23 cellular contexts compared by ENCODE assay signal in the genomic region with DNA sequence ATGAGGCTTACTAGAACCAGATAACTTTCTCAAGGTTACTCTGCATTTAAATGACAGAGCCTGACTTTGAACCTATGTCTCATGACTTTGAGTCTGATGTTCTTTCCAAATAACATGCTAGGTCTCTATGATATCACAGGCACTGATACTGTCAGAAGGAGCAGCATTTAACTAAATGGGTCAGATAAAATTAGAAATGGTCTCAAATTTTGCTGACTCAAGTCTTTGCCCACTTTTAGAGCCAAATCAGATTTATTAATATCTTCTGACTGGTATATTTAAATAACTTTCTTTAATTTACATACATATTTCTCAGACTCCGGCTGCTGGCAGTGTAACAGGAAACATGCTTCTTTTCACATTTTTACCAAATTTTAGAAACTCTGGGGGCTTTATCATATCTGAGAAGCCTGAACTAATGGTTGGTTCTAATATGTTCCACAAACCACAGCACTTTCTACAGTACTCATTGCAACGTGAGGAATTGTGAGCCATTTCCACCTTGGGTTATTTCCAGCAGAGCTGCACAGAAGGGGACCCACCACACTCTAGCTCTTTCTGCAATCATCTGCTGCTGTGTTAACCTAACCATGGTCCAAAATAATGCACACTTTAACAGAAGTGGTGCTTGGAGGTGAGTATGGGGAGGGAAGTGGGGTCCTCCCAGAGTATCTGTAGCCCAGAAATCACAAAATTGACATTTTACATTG.
"Had no signal": no experiment of that assay in that cellular context is flagged by ENCODE, and none has a peak within 500 bp of the region (broad histone marks: within the 10 kb centered on the region; RNA-seq: fewer than 3 reads in every experiment).

No MANE protein-coding gene starts in this region.

- H3K36me3 ChIP-seq: neutrophil, sigmoid colon, tibial nerve, upper lobe of right lung, vagina had no signal

- H3K9me3 Mint-ChIP-seq: endodermal cell; stimulated activated memory B cell treated with anti-CD40 and anti-IgM and Interleukin-4, amounts not matched to agents 10 μg/mL and 1 μg/mL and 100 μg/mL, for 72 hours; stimulated activated naive CD8-positive, alpha-beta T cell treated with anti-CD3 and anti-CD28 coated beads, Interleukin-15, amount 100 ng/mL, for 72 hours had no signal

- H3K4me1 ChIP-seq: foreskin keratinocyte, sigmoid colon, testis, tibial nerve, upper lobe of right lung, vagina had no signal

- H3K27ac ChIP-seq: coronary artery, foreskin keratinocyte, hepatocyte, neutrophil, sigmoid colon, testis, tibial nerve, upper lobe of right lung, vagina had no signal

- H3K4me3 ChIP-seq: coronary artery, hepatocyte, sigmoid colon, testis, tibial nerve, upper lobe of right lung, vagina had no signal

- FAIRE-seq: endothelial cell of umbilical vein, islet of Langerhans had no signal

- H3K36me3 Mint-ChIP-seq: naive thymus-derived CD4-positive, alpha-beta T cell; stimulated activated memory B cell treated with anti-CD40 and anti-IgM and Interleukin-4, amounts not matched to agents 10 μg/mL and 1 μg/mL and 100 μg/mL, for 72 hours had no signal

- H3K4me2 ChIP-seq: hepatocyte had no signal

- H3K4me1 Mint-ChIP-seq: stimulated activated memory B cell treated with anti-CD40 and anti-IgM and Interleukin-4, amounts not matched to agents 10 μg/mL and 1 μg/mL and 100 μg/mL, for 72 hours; stimulated activated naive CD8-positive, alpha-beta T cell treated with anti-CD3 and anti-CD28 coated beads, Interleukin-15, amount 100 ng/mL, for 72 hours had no signal

- H3K4me3 Mint-ChIP-seq: endodermal cell; naive thymus-derived CD4-positive, alpha-beta T cell; nephron progenitor cell; stimulated activated memory B cell treated with anti-CD40 and anti-IgM and Interleukin-4, amounts not matched to agents 10 μg/mL and 1 μg/mL and 100 μg/mL, for 72 hours; stimulated activated naive CD8-positive, alpha-beta T cell treated with anti-CD3 and anti-CD28 coated beads, Interleukin-15, amount 100 ng/mL, for 72 hours had no signal

- H3K9me3 ChIP-seq: neutrophil, sigmoid colon, testis, tibial nerve, upper lobe of right lung, vagina had no signal

- ATAC-seq: foreskin keratinocyte; naive thymus-derived CD4-positive, alpha-beta T cell; stimulated activated memory B cell treated with anti-CD40 and anti-IgM and Interleukin-4, amounts not matched to agents 10 μg/mL and 1 μg/mL and 100 μg/mL, for 72 hours; stimulated activated naive CD8-positive, alpha-beta T cell treated with anti-CD3 and anti-CD28 coated beads, Interleukin-15, amount 100 ng/mL, for 72 hours; upper lobe of right lung had no signal

- H3K27ac Mint-ChIP-seq: endodermal cell; naive thymus-derived CD4-positive, alpha-beta T cell; nephron progenitor cell; stimulated activated memory B cell treated with anti-CD40 and anti-IgM and Interleukin-4, amounts not matched to agents 10 μg/mL and 1 μg/mL and 100 μg/mL, for 72 hours; stimulated activated naive CD8-positive, alpha-beta T cell treated with anti-CD3 and anti-CD28 coated beads, Interleukin-15, amount 100 ng/mL, for 72 hours had no signal

- H2AFZ ChIP-seq: hepatocyte had no signal

- H3K79me2 ChIP-seq: hepatocyte had no signal

- DNase-seq: effector CD4-positive, alpha-beta T cell; endodermal cell; erythroblast; foreskin keratinocyte; head of caudate nucleus; kidney glomerular epithelial cell; mesendoderm; naive thymus-derived CD4-positive, alpha-beta T cell; nephron progenitor cell; sigmoid colon; stimulated activated CD4-positive, alpha-beta T cell treated with anti-CD3 and anti-CD28 coated beads, Interleukin-1b, Interleukin-23, amount 100 ng/mL, for 48 hours; stimulated activated CD4-positive, alpha-beta T cell treated with anti-CD3 and anti-CD28 coated beads, Interleukin-4, amount 100 ng/mL, for 24 hours; stimulated activated naive CD8-positive, alpha-beta T cell treated with anti-CD3 and anti-CD28 coated beads, Interleukin-15, amount 100 ng/mL, for 72 hours; testis; upper lobe of right lung had no signal

- H3K27me3 ChIP-seq: hepatocyte, neutrophil, sigmoid colon, testis, tibial nerve, upper lobe of right lung, vagina had no signal
